Comparison of ENCODE assay signal across 2 cellular contexts in genomic region chr9:130892503-130893249, GRCh38.
TF ChIP-seq lines count a peak whose summit lies in the region.

No MANE protein-coding gene starts in this region.

TF ChIP-seq in SK-N-SH, 30 proteins besides CTCF, POLR2A, EP300 and RAD21 (continued from another document):
- TF ChIP-seq IRF3 (IDR thresholded peaks at IDR 0.05; ENCODE audit: low read depth, low read length) (no peak), FOXM1 (IDR thresholded peaks at IDR 0.05; ENCODE audit: low read depth) (no peak), RCOR1 (IDR thresholded peaks at IDR 0.05; ENCODE audit: low read length) (no peak), YY1 (IDR thresholded peaks at IDR 0.05; ENCODE audit: low read depth) (no peak), JUND (IDR thresholded peaks at IDR 0.05) (no peak), TEAD4 (IDR thresholded peaks at IDR 0.05; ENCODE audit: borderline replicate concordance, insufficient read depth) (no peak), POLR2AphosphoS5 (IDR thresholded peaks at IDR 0.05; ENCODE audit: low read depth, low read length) (no peak), GABPA (IDR thresholded peaks at IDR 0.05; ENCODE audit: low read depth) (no peak), GATA2 (CRISPR knock-in tag; IDR thresholded peaks at IDR 0.05) (no peak), REST (IDR thresholded peaks at IDR 0.05; ENCODE audit: low read depth, low read length) (no peak), FOXJ3 (CRISPR knock-in tag; IDR thresholded peaks at IDR 0.05) (no peak)
TF ChIP-seq in SK-N-SH: peak in this region for 0.

TF ChIP-seq in HEK293T, 16 proteins besides CTCF, POLR2A, EP300 and RAD21 (continued from another document):
- TF ChIP-seq SUZ12 (IDR thresholded peaks at IDR 0.05) (no peak), FOXM1 (IDR thresholded peaks at IDR 0.05; ENCODE audit: borderline replicate concordance) (no peak)
